Comparison of ENCODE assay signal across 8 cellular contexts in the genomic region with DNA sequence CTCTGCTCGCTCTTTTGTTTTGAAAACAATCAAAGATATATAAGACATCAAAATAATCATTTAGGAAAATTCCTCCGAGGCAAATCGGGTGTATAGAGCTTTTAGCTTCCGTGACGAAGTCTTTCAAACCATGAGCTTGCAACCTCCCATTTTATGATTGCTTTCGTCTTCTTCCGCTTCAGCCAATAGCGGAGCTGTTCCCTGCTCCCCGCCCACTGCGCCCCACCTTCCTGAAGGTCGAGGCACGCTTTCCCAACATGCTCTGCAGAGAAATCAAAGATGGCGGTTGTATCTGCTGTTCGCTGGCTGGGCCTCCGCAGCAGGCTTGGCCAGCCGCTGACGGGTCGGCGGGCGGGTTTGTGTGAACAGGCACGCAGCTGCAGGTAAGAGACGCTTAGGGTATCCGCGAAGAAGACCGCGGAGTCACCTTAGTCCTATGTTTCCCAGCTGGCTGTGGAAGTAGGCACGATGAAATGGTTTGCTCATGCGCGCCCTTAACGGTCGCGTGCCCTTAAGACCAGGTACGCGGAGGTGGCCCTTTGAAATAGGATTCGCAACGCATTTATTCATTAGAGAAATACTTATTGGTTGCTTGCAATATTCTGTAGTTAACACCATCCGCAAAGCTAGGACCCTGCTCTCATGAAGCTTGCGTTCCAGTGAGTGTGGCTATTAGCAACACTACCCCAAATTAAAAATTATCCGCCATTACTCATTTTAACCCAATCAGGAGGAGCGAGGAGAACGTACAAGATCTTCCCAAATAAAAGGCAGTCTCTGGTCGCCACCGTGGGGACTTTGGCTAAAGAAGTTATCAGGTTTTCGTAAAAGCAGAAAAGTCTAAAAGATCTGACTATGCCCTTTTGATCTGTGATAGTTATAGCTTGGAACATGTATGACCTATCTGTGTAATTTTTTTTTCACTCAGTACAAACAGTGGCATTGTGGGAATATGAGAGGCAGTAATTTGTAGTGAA. TPM values are rescaled to one million over a fixed set of nuclear protein-coding genes. Genes with fewer than 3 reads are reported as not detected.
DNase-seq lines count a peak whose midpoint lies in the region; ATAC-seq and TF ChIP-seq lines count a peak whose summit lies in the region.

A gene (plus strand): TSS at position 267 of the 977 bp plus-strand sequence. CDS start 13 bp downstream, at position 280.

- intact Hi-C loops in activated CD4-positive, alpha-beta T cell treated with anti-CD3 and anti-CD28 coated beads for 36 hours (cut with DNase I, micrococcal nuclease), result loop anchor here (1.0 to 10.0 kb wide), 15 partner anchors 68 to 778 kb away; a partner anchor contains a TSS

- peaks cover 54% of the 10 kb centered on the region for H3K4me1 Mint-ChIP-seq in activated CD4-positive, alpha-beta T cell treated with anti-CD3 and anti-CD28 coated beads for 36 hours

- H3K4me3 Mint-ChIP-seq in activated CD4-positive, alpha-beta T cell treated with anti-CD3 and anti-CD28 coated beads for 36 hours, result peak within 1 kb of the TSS; percentile 88

- H3K36me3 Mint-ChIP-seq in activated CD4-positive, alpha-beta T cell treated with anti-CD3 and anti-CD28 coated beads for 36 hours (ENCODE audit: low read depth), result peaks cover 63% of the 10 kb centered on the region

- peak; percentile 93 for ATAC-seq in HG03439 (IDR thresholded peaks at IDR 0.05; ENCODE audit: unreplicated experiment)
- peak; percentile 90 for ATAC-seq in activated CD4-positive, alpha-beta T cell treated with anti-CD3 and anti-CD28 coated beads for 36 hours

- H3K9me3 Mint-ChIP-seq in activated CD4-positive, alpha-beta T cell treated with anti-CD3 and anti-CD28 coated beads for 36 hours (ENCODE audit: low read depth), result peaks cover 2% of the 10 kb centered on the region

- DNase-seq in AML-193 (lab: John Stamatoyannopoulos, UW) (peak; percentile 91 to 96), NCI-H524 (lab: John Stamatoyannopoulos, UW) (peak; percentile 86 to 91), choroid plexus epithelial cell (ENCODE audit: low read depth) (peak; percentile 98), kidney epithelial cell (ENCODE audit: low read depth) (peak; percentile 85)
- peak; percentile 97 for DNase-seq in activated CD4-positive, alpha-beta T cell treated with anti-CD3 and anti-CD28 coated beads for 36 hours
- DNase-seq in stimulated activated CD4-positive, alpha-beta T cell treated with anti-CD3 and anti-CD28 coated beads, Interleukin-1b, Interleukin-23, amount 100 ng/mL, for 1 hour (ENCODE audit: low read depth in 2 of 2), result peak; percentile 79 to 85

- CTCF ChIA-PET in activated CD4-positive, alpha-beta T cell treated with anti-CD3 and anti-CD28 coated beads for 36 hours (lab: Charles Lee), result interaction anchor here (0.9 to 1.7 kb wide), 7 partner anchors 9 to 279 kb away, joined by 3 to 5 read pairs (median 4); a partner anchor contains a TSS

- peak; percentile 97 for TF ChIP-seq POLR2A in GM19193 (IDR thresholded peaks at IDR 0.05; ENCODE audit: extremely low read depth, insufficient read depth, insufficient read length)

- H3K27me3 ChIP-seq in kidney epithelial cell (ENCODE audit: control insufficient read depth, insufficient read depth, low read length), result no peaks in the 10 kb centered on the region

- H3K27ac Mint-ChIP-seq in activated CD4-positive, alpha-beta T cell treated with anti-CD3 and anti-CD28 coated beads for 36 hours, result peak within 1 kb of the TSS; percentile 99

- POLR2A ChIA-PET in activated CD4-positive, alpha-beta T cell treated with anti-CD3 and anti-CD28 coated beads for 36 hours (lab: Charles Lee), result interaction anchor here (0.6 to 1.4 kb wide), 12 partner anchors 13 to 1925 kb away, joined by 3 to 12 read pairs (median 3); a partner anchor contains a TSS

- TF ChIP-seq CTCF in choroid plexus epithelial cell (conservative IDR thresholded peaks at IDR 0.05; ENCODE audit: low read depth, low read length) (no peak), kidney epithelial cell (IDR thresholded peaks at IDR 0.05; ENCODE audit: insufficient read depth, low read length, poor library complexity, severe bottlenecking) (no peak)

- H3K36me3 ChIP-seq in kidney epithelial cell (ENCODE audit: control insufficient read depth, insufficient read depth, low read length), result peaks cover 1% of the 10 kb centered on the region

- H3K27me3 Mint-ChIP-seq in activated CD4-positive, alpha-beta T cell treated with anti-CD3 and anti-CD28 coated beads for 36 hours, result no peaks in the 10 kb centered on the region

- peak within 1 kb of the TSS; percentile 94 for H3K4me3 ChIP-seq in choroid plexus epithelial cell (ENCODE audit: low read depth, low read length)
- peak within 1 kb of the TSS; percentile 98 for H3K4me3 ChIP-seq in kidney epithelial cell (ENCODE audit: low read depth, low read length)

RNA-seq across cellular contexts. Expression of the gene that starts here (rescaled TPM):
- total RNA-seq in activated CD4-positive, alpha-beta T cell treated with anti-CD3 and anti-CD28 coated beads for 36 hours, result 100 to 1,000 TPM; 200 to 245 TPM
- total RNA-seq in kidney epithelial cell, result 48.9 and 66.1 TPM in 2 replicates

Comparison
In these comparisons a context has a peak if more than half of its experiments do, and no peak if none do; other contexts are left out.
1. Peak in every context shown above with its lines: DNase-seq, ATAC-seq and H3K4me3 ChIP-seq.